Comparison of ENCODE assay signal across 2 cellular contexts in the genomic region with DNA sequence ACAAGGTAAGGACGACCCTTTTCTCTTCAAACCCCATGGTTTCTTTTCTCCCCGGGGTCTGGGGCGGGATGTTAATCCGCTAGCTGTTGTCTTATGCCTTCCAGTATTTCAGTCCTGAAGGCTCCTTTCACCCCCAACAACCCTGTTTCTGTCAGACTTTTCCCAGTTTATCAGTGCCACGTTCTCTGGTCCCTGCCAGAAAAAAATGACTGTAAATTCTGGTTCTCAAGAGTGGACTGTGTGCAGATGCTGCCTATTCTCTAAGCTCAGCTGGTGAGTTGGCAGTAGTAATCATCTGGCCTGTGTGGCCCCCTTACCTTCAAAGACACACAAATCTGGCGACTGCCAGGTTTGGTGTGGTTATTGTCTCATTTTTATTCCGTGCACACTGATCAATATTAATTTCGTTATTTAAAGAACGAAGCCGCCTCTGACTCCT.
TF ChIP-seq lines count a peak whose summit lies in the region.

No MANE protein-coding gene starts in this region.

TF ChIP-seq in A549, 52 proteins besides CTCF, POLR2A, EP300 and RAD21 (continued from another document):
- TF ChIP-seq, protein P1, sequence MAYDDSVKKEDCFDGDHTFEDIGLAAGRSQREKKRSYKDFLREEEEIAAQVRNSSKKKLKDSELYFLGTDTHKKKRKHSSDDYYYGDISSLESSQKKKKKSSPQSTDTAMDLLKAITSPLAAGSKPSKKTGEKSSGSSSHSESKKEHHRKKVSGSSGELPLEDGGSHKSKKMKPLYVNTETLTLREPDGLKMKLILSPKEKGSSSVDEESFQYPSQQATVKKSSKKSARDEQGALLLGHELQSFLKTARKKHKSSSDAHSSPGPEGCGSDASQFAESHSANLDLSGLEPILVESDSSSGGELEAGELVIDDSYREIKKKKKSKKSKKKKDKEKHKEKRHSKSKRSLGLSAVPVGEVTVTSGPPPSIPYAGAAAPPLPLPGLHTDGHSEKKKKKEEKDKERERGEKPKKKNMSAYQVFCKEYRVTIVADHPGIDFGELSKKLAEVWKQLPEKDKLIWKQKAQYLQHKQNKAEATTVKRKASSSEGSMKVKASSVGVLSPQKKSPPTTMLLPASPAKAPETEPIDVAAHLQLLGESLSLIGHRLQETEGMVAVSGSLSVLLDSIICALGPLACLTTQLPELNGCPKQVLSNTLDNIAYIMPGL (CRISPR knock-in tag; IDR thresholded peaks at IDR 0.05; ENCODE audit: borderline replicate concordance): no peak

TF ChIP-seq in liver, 16 proteins besides CTCF, POLR2A, EP300 and RAD21 (continued from another document):
- TF ChIP-seq, protein P2, sequence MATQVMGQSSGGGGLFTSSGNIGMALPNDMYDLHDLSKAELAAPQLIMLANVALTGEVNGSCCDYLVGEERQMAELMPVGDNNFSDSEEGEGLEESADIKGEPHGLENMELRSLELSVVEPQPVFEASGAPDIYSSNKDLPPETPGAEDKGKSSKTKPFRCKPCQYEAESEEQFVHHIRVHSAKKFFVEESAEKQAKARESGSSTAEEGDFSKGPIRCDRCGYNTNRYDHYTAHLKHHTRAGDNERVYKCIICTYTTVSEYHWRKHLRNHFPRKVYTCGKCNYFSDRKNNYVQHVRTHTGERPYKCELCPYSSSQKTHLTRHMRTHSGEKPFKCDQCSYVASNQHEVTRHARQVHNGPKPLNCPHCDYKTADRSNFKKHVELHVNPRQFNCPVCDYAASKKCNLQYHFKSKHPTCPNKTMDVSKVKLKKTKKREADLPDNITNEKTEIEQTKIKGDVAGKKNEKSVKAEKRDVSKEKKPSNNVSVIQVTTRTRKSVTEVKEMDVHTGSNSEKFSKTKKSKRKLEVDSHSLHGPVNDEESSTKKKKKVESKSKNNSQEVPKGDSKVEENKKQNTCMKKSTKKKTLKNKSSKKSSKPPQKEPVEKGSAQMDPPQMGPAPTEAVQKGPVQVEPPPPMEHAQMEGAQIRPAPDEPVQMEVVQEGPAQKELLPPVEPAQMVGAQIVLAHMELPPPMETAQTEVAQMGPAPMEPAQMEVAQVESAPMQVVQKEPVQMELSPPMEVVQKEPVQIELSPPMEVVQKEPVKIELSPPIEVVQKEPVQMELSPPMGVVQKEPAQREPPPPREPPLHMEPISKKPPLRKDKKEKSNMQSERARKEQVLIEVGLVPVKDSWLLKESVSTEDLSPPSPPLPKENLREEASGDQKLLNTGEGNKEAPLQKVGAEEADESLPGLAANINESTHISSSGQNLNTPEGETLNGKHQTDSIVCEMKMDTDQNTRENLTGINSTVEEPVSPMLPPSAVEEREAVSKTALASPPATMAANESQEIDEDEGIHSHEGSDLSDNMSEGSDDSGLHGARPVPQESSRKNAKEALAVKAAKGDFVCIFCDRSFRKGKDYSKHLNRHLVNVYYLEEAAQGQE (IDR thresholded peaks at IDR 0.05): no peak
- no peak for TF ChIP-seq TAF1 (conservative IDR thresholded peaks at IDR 0.05)
- no peak for TF ChIP-seq RXRA (IDR thresholded peaks at IDR 0.05)
- TF ChIP-seq JUND (IDR thresholded peaks at IDR 0.05): no peak
- TF ChIP-seq, protein P3, sequence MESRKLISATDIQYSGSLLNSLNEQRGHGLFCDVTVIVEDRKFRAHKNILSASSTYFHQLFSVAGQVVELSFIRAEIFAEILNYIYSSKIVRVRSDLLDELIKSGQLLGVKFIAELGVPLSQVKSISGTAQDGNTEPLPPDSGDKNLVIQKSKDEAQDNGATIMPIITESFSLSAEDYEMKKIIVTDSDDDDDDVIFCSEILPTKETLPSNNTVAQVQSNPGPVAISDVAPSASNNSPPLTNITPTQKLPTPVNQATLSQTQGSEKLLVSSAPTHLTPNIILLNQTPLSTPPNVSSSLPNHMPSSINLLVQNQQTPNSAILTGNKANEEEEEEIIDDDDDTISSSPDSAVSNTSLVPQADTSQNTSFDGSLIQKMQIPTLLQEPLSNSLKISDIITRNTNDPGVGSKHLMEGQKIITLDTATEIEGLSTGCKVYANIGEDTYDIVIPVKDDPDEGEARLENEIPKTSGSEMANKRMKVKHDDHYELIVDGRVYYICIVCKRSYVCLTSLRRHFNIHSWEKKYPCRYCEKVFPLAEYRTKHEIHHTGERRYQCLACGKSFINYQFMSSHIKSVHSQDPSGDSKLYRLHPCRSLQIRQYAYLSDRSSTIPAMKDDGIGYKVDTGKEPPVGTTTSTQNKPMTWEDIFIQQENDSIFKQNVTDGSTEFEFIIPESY (IDR thresholded peaks at IDR 0.05): no peak
- TF ChIP-seq, protein P4, sequence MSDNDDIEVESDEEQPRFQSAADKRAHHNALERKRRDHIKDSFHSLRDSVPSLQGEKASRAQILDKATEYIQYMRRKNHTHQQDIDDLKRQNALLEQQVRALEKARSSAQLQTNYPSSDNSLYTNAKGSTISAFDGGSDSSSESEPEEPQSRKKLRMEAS (IDR thresholded peaks at IDR 0.05): no peak
- no peak for TF ChIP-seq EGR1 (IDR thresholded peaks at IDR 0.05; ENCODE audit: low read depth in 2 of 2)
